Comparison of ENCODE assay signal across 7 cellular contexts in genomic region chr11:69563306-69563705, GRCh38.
"Had no signal": no experiment of that assay in that cellular context is flagged by ENCODE, and none has a peak within 500 bp of the region (broad histone marks: within the 10 kb centered on the region; RNA-seq: fewer than 3 reads in every experiment).

No MANE protein-coding gene starts in this region.

- H3K4me3 ChIP-seq: GM23338, HAP-1, K562 had no signal

- H3K9me3 ChIP-seq: HAP-1 had no signal

- H3K4me1 ChIP-seq: HAP-1 had no signal

- ATAC-seq: GM23338, HCT116, K562 had no signal

- H3K36me3 ChIP-seq: HAP-1 had no signal

- DNase-seq: H7, HFFc6, IMR-90 had no signal
